In genomic region chr15:30930422-30930821, GRCh38 we compare ENCODE assay signal across 20 cellular contexts. TPM values are rescaled to one million over a fixed set of nuclear protein-coding genes. Genes with fewer than 3 reads are reported as not detected.
DNase-seq lines count a peak whose midpoint lies in the region; ATAC-seq and TF ChIP-seq lines count a peak whose summit lies in the region.
"Had no signal": no experiment of that assay in that cellular context is flagged by ENCODE, and none has a peak within 500 bp of the region (broad histone marks: within the 10 kb centered on the region; RNA-seq: fewer than 3 reads in every experiment).

No MANE protein-coding gene starts in this region.

- no peaks in the 10 kb centered on the region for H3K9me3 Mint-ChIP-seq in activated naive CD8-positive, alpha-beta T cell treated with anti-CD3 and anti-CD28 coated beads, Interleukin-2, amount 50 U/mL, for 24 hours
- H3K9me3 Mint-ChIP-seq in stimulated activated memory B cell treated with anti-CD40 and anti-IgM and Interleukin-4, amounts not matched to agents 10 μg/mL and 1 μg/mL and 100 μg/mL, for 72 hours, result no peaks in the 10 kb centered on the region
- no peaks in the 10 kb centered on the region for H3K9me3 Mint-ChIP-seq in osteocyte (ENCODE audit: unreplicated experiment)

- H3K4me3 ChIP-seq in GM12865 (ENCODE audit: low read depth, low read length), result no peak overlapping the region

- DNase-seq in GM12865 (ENCODE audit: low read depth) (peak; percentile 18), GM19238 (ENCODE audit: insufficient read length, low spot score) (no peak), globus pallidus (ENCODE audit: low spot score) (no peak), osteocyte (ENCODE audit: extremely low spot score, unreplicated experiment) (no peak), NCI-H2196 (lab: John Stamatoyannopoulos, UW; ENCODE audit: unreplicated experiment) (no peak)
- DNase-seq in activated naive CD8-positive, alpha-beta T cell treated with anti-CD3 and anti-CD28 coated beads, Interleukin-2, amount 50 U/mL, for 24 hours, result no peak
- DNase-seq: KBM-7, MV-4-11, NCI-H1105, NCI-H1436 treated with DMSO at 0.1 percent for 48 hours, NCI-H187 treated with DMSO at 0.1 percent for 48 hours, NCI-H2171 treated with DMSO at 0.1 percent for 48 hours, NCI-H446, NCI-H524 treated with DMSO at 0.1 percent for 48 hours, NCI-H774, SHP77 treated with DMSO at 0.1 percent for 48 hours had no signal

- no peak overlapping the region for H3K27ac Mint-ChIP-seq in activated naive CD8-positive, alpha-beta T cell treated with anti-CD3 and anti-CD28 coated beads, Interleukin-2, amount 50 U/mL, for 24 hours
- peak overlapping the region; percentile 76 for H3K27ac Mint-ChIP-seq in stimulated activated memory B cell treated with anti-CD40 and anti-IgM and Interleukin-4, amounts not matched to agents 10 μg/mL and 1 μg/mL and 100 μg/mL, for 72 hours
- no peak overlapping the region for H3K27ac Mint-ChIP-seq in osteocyte (ENCODE audit: unreplicated experiment)

- H3K36me3 Mint-ChIP-seq in activated naive CD8-positive, alpha-beta T cell treated with anti-CD3 and anti-CD28 coated beads, Interleukin-2, amount 50 U/mL, for 24 hours (ENCODE audit: low read depth), result peaks cover 43% of the 10 kb centered on the region
- peaks cover 72% of the 10 kb centered on the region for H3K36me3 Mint-ChIP-seq in stimulated activated memory B cell treated with anti-CD40 and anti-IgM and Interleukin-4, amounts not matched to agents 10 μg/mL and 1 μg/mL and 100 μg/mL, for 72 hours
- peaks cover 50% of the 10 kb centered on the region for H3K36me3 Mint-ChIP-seq in osteocyte (ENCODE audit: unreplicated experiment)

- TF ChIP-seq CTCF in GM12865 (IDR thresholded peaks at IDR 0.05; ENCODE audit: insufficient read depth, low read depth, low read length, missing control alignments) (no peak), osteocyte (IDR thresholded peaks at IDR 0.05) (no peak)

- H3K4me3 Mint-ChIP-seq in activated naive CD8-positive, alpha-beta T cell treated with anti-CD3 and anti-CD28 coated beads, Interleukin-2, amount 50 U/mL, for 24 hours, result no peak overlapping the region
- no peak overlapping the region for H3K4me3 Mint-ChIP-seq in stimulated activated memory B cell treated with anti-CD40 and anti-IgM and Interleukin-4, amounts not matched to agents 10 μg/mL and 1 μg/mL and 100 μg/mL, for 72 hours
- H3K4me3 Mint-ChIP-seq in osteocyte (ENCODE audit: unreplicated experiment), result no peak overlapping the region

- ATAC-seq in HG02870 (IDR thresholded peaks at IDR 0.05; ENCODE audit: unreplicated experiment), result peak; percentile 73
- peak; percentile 34 for ATAC-seq in activated naive CD8-positive, alpha-beta T cell treated with anti-CD3 and anti-CD28 coated beads, Interleukin-2, amount 50 U/mL, for 24 hours
- peak; percentile 89 for ATAC-seq in stimulated activated memory B cell treated with anti-CD40 and anti-IgM and Interleukin-4, amounts not matched to agents 10 μg/mL and 1 μg/mL and 100 μg/mL, for 72 hours
- ATAC-seq: HCT116, Panc1 had no signal

- H3K27me3 Mint-ChIP-seq in activated naive CD8-positive, alpha-beta T cell treated with anti-CD3 and anti-CD28 coated beads, Interleukin-2, amount 50 U/mL, for 24 hours, result no peaks in the 10 kb centered on the region
- H3K27me3 Mint-ChIP-seq in stimulated activated memory B cell treated with anti-CD40 and anti-IgM and Interleukin-4, amounts not matched to agents 10 μg/mL and 1 μg/mL and 100 μg/mL, for 72 hours, result no peaks in the 10 kb centered on the region
- no peaks in the 10 kb centered on the region for H3K27me3 Mint-ChIP-seq in osteocyte (ENCODE audit: unreplicated experiment)

- peaks cover 8% of the 10 kb centered on the region for H3K4me1 Mint-ChIP-seq in activated naive CD8-positive, alpha-beta T cell treated with anti-CD3 and anti-CD28 coated beads, Interleukin-2, amount 50 U/mL, for 24 hours
- peaks cover 36% of the 10 kb centered on the region for H3K4me1 Mint-ChIP-seq in stimulated activated memory B cell treated with anti-CD40 and anti-IgM and Interleukin-4, amounts not matched to agents 10 μg/mL and 1 μg/mL and 100 μg/mL, for 72 hours
- no peaks in the 10 kb centered on the region for H3K4me1 Mint-ChIP-seq in osteocyte (ENCODE audit: unreplicated experiment)

RNA-seq across cellular contexts. Expression of gene FAN1, which starts 26.7 kb away (rescaled TPM):
- 21.5 and 24.1 TPM in 2 replicates for total RNA-seq in osteocyte

Comparison
In these comparisons a context has a peak if more than half of its experiments do, and no peak if none do; other contexts are left out.
1. ATAC-seq: peak in every context shown above with its lines; median percentile 89 in stimulated activated memory B cell treated with anti-CD40 and anti-IgM and Interleukin-4, amounts not matched to agents 10 μg/mL and 1 μg/mL and 100 μg/mL, for 72 hours; 73 in HG02870; 34 in activated naive CD8-positive, alpha-beta T cell treated with anti-CD3 and anti-CD28 coated beads, Interleukin-2, amount 50 U/mL, for 24 hours.